Comparison of ENCODE assay signal across 23 cellular contexts in genomic region chr20:23037017-23037481, GRCh38. TPM values are rescaled to one million over a fixed set of nuclear protein-coding genes. Genes with fewer than 3 reads are reported as not detected.
"Had no signal": no experiment of that assay in that cellular context is flagged by ENCODE, and none has a peak within 500 bp of the region (broad histone marks: within the 10 kb centered on the region; RNA-seq: fewer than 3 reads in every experiment).

No MANE protein-coding gene starts in this region.

- H3K4me1 ChIP-seq: prostate gland, transverse colon, uterus had no signal

- H3K9me3 Mint-ChIP-seq: dendritic cell treated with granulocyte-macrophage colony-stimulating factor and Interleukin-4, amounts not matched to agents 40 ng/mL and 50 ng/mL, for 4 days; neural crest cell; stimulated activated naive CD8-positive, alpha-beta T cell treated with anti-CD3 and anti-CD28 coated beads, Interleukin-15, Interleukin-2, amounts not matched to agents 100 ng/mL and 50 ng/mL, for 24 hours had no signal

- H3K4me3 ChIP-seq: esophagus muscularis mucosa, gastroesophageal sphincter, heart left ventricle, prostate gland, right atrium auricular region, skin epidermis, suprapubic skin, transverse colon, uterus had no signal

- DNase-seq: activated CD4-positive, alpha-beta T cell treated with anti-CD3 and anti-CD28 coated beads, Interleukin-2, amount 50 U/mL, for 4 hours; activated T-cell treated with anti-CD3 and anti-CD28 coated beads for 4 hours; effector CD8-positive, alpha-beta T cell; kidney glomerular epithelial cell; left ventricle myocardium superior; stimulated activated CD4-positive, alpha-beta T cell treated with anti-CD3 and anti-CD28 coated beads, Interleukin-2, amount 100 ng/mL, for 48 hours; transverse colon; uterus had no signal

- H3K9me3 ChIP-seq: esophagus muscularis mucosa, gastroesophageal sphincter, heart left ventricle, prostate gland, right atrium auricular region, suprapubic skin, transverse colon, uterus had no signal

- H3K27me3 ChIP-seq: uterus had no signal

- H3K36me3 ChIP-seq: esophagus muscularis mucosa, gastroesophageal sphincter, heart left ventricle, prostate gland, right atrium auricular region, suprapubic skin, transverse colon, uterus had no signal

- H3K27ac ChIP-seq: esophagus muscularis mucosa, gastroesophageal sphincter, heart left ventricle, prostate gland, right atrium auricular region, skin epidermis, suprapubic skin, transverse colon, uterus, VCaP had no signal

- H3K36me3 Mint-ChIP-seq: activated naive CD8-positive, alpha-beta T cell had no signal

- H3K4me3 Mint-ChIP-seq: activated naive CD8-positive, alpha-beta T cell; dendritic cell treated with granulocyte-macrophage colony-stimulating factor and Interleukin-4, amounts not matched to agents 40 ng/mL and 50 ng/mL, for 4 days; neural crest cell; stimulated activated naive CD8-positive, alpha-beta T cell treated with anti-CD3 and anti-CD28 coated beads, Interleukin-15, Interleukin-2, amounts not matched to agents 100 ng/mL and 50 ng/mL, for 24 hours had no signal

- ATAC-seq: gastroesophageal sphincter, heart left ventricle, left ventricle myocardium superior had no signal

- H3K27ac Mint-ChIP-seq: activated naive CD8-positive, alpha-beta T cell; dendritic cell treated with granulocyte-macrophage colony-stimulating factor and Interleukin-4, amounts not matched to agents 40 ng/mL and 50 ng/mL, for 4 days; stimulated activated naive CD8-positive, alpha-beta T cell treated with anti-CD3 and anti-CD28 coated beads, Interleukin-15, Interleukin-2, amounts not matched to agents 100 ng/mL and 50 ng/mL, for 24 hours had no signal

RNA-seq across cellular contexts. Expression of gene SSTR4, which starts 1.9 kb away (rescaled TPM):
- total RNA-seq: endothelial cell of umbilical vein, esophagus muscularis mucosa, left ventricle myocardium superior, mononuclear cell, neural crest cell, osteocyte, prostate gland, right atrium auricular region, suprapubic skin, transverse colon, uterus had no signal
